In genomic region chr1:53061859-53062714, GRCh38 we compare ENCODE assay signal across 8 cellular contexts. TPM values are rescaled to one million over a fixed set of nuclear protein-coding genes. Genes with fewer than 3 reads are reported as not detected.
DNase-seq lines count a peak whose midpoint lies in the region; ATAC-seq, FAIRE-seq and TF ChIP-seq lines count a peak whose summit lies in the region.

A gene with protein sequence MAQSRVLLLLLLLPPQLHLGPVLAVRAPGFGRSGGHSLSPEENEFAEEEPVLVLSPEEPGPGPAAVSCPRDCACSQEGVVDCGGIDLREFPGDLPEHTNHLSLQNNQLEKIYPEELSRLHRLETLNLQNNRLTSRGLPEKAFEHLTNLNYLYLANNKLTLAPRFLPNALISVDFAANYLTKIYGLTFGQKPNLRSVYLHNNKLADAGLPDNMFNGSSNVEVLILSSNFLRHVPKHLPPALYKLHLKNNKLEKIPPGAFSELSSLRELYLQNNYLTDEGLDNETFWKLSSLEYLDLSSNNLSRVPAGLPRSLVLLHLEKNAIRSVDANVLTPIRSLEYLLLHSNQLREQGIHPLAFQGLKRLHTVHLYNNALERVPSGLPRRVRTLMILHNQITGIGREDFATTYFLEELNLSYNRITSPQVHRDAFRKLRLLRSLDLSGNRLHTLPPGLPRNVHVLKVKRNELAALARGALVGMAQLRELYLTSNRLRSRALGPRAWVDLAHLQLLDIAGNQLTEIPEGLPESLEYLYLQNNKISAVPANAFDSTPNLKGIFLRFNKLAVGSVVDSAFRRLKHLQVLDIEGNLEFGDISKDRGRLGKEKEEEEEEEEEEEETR (plus strand): TSS chr1:53062213. CDS start chr1:53069856, 7,643 bp downstream.

- DNase-seq in NCI-H82 (lab: John Stamatoyannopoulos, UW) (peak; percentile 12), NCI-H82 treated with DMSO at 0.1 percent for 48 hours (lab: John Stamatoyannopoulos, UW; ENCODE audit: unreplicated experiment) (no peak), body of pancreas (peak in 1 of 4 donors; percentile 34), kidney (peak; percentile 75), 8988T (no peak), WERI-Rb-1 (no peak), GDM1 (lab: John Stamatoyannopoulos, UW) (no peak)

- H3K27ac Mint-ChIP-seq in stimulated activated memory B cell treated with anti-CD40 and anti-IgM and Interleukin-4, amounts not matched to agents 10 μg/mL and 1 μg/mL and 100 μg/mL, for 72 hours, result no peak within 1 kb of the TSS

- H3K36me3 ChIP-seq in body of pancreas (replicated peaks in 1 of 2; ENCODE audit: insufficient read depth in 1 of 2, low read depth in 2 of 2) (no peaks in the 10 kb centered on the region), kidney (ENCODE audit: control insufficient read depth in 1 of 2, insufficient read depth in 2 of 2, low read length in 2 of 2) (no peaks in the 10 kb centered on the region), WERI-Rb-1 (no peaks in the 10 kb centered on the region)

- no peak for TF ChIP-seq POLR2A in body of pancreas (IDR thresholded peaks at IDR 0.05)

- H3K4me3 ChIP-seq in body of pancreas (peak within 1 kb of the TSS in 1 of 2 donors; percentile 4), kidney (ENCODE audit: low read length in 2 of 2) (peak within 1 kb of the TSS in 1 of 2 donors; percentile 44), WERI-Rb-1 (ENCODE audit: low read depth, low read length) (no peak within 1 kb of the TSS)

- no peaks in the 10 kb centered on the region for H3K9me3 Mint-ChIP-seq in stimulated activated memory B cell treated with anti-CD40 and anti-IgM and Interleukin-4, amounts not matched to agents 10 μg/mL and 1 μg/mL and 100 μg/mL, for 72 hours

- H3K4me1 ChIP-seq in body of pancreas (peaks cover 18% of the 10 kb centered on the region), kidney (ENCODE audit: control insufficient read depth in 1 of 2, insufficient read depth in 1 of 2, low read depth in 1 of 2, low read length in 2 of 2) (peaks cover 0 to 3% of the 10 kb centered on the region in 2 donors)

- H3K9ac ChIP-seq in kidney (ENCODE audit: low read length in 2 of 2), result peak within 1 kb of the TSS in 1 of 2 donors; percentile 19

- no peak for FAIRE-seq in kidney (lab: Jason Lieb, UNC)

- no peak within 1 kb of the TSS for H3K27ac ChIP-seq in body of pancreas
- H3K27ac ChIP-seq in kidney (ENCODE audit: low read depth in 2 of 2, low read length in 2 of 2), result no peak within 1 kb of the TSS
- H3K27ac ChIP-seq in WERI-Rb-1, result no peak within 1 kb of the TSS

- peaks cover 0 to 21% of the 10 kb centered on the region in 2 donors for H3K27me3 ChIP-seq in body of pancreas
- no peaks in the 10 kb centered on the region for H3K27me3 ChIP-seq in WERI-Rb-1 (ENCODE audit: insufficient read depth, low read depth, severe bottlenecking)

- no peaks in the 10 kb centered on the region for H3K36me3 Mint-ChIP-seq in stimulated activated memory B cell treated with anti-CD40 and anti-IgM and Interleukin-4, amounts not matched to agents 10 μg/mL and 1 μg/mL and 100 μg/mL, for 72 hours

- 1% methylated on average over 22 to 63 of the region's 74 CpGs for WGBS in body of pancreas, 2 donors

- H3K4me1 Mint-ChIP-seq in stimulated activated memory B cell treated with anti-CD40 and anti-IgM and Interleukin-4, amounts not matched to agents 10 μg/mL and 1 μg/mL and 100 μg/mL, for 72 hours, result peaks cover 4% of the 10 kb centered on the region

- TF ChIP-seq CTCF in body of pancreas (IDR thresholded peaks at IDR 0.05) (no peak), kidney (IDR thresholded peaks at IDR 0.05; ENCODE audit: borderline replicate concordance, extremely low read depth, insufficient read depth) (no peak), WERI-Rb-1 (IDR thresholded peaks at IDR 0.05; ENCODE audit: low read depth, low read length) (no peak)

- peak; percentile 36 for ATAC-seq in body of pancreas
- ATAC-seq in stimulated activated memory B cell treated with anti-CD40 and anti-IgM and Interleukin-4, amounts not matched to agents 10 μg/mL and 1 μg/mL and 100 μg/mL, for 72 hours, result peak; percentile 40

- H3K9me3 ChIP-seq in body of pancreas (no peaks in the 10 kb centered on the region), kidney (ENCODE audit: control insufficient read depth in 1 of 2, low read length in 2 of 2) (no peaks in the 10 kb centered on the region), WERI-Rb-1 (ENCODE audit: severe bottlenecking) (no peaks in the 10 kb centered on the region)

- H3K27me3 Mint-ChIP-seq in stimulated activated memory B cell treated with anti-CD40 and anti-IgM and Interleukin-4, amounts not matched to agents 10 μg/mL and 1 μg/mL and 100 μg/mL, for 72 hours, result peaks cover 48% of the 10 kb centered on the region

- intact Hi-C loops in body of pancreas (cut with DNase I) (no loop called here), kidney (cut with DNase I) (no loop called here)

- H3K4me3 Mint-ChIP-seq in stimulated activated memory B cell treated with anti-CD40 and anti-IgM and Interleukin-4, amounts not matched to agents 10 μg/mL and 1 μg/mL and 100 μg/mL, for 72 hours, result peak within 1 kb of the TSS; percentile 63

RNA-seq across cellular contexts. Expression of the gene that starts here (rescaled TPM):
- total RNA-seq in body of pancreas (100 to 1,000 TPM in 1 of 2 donors, 10 to 100 TPM in 1; 35.8 to 123 TPM), kidney (8.1 TPM)
- polyA plus RNA-seq in kidney (ENCODE audit: insufficient read depth, low read depth, low replicate concordance), result 1.4 TPM

Comparison
In these comparisons a context has a peak if more than half of its experiments do, and no peak if none do; other contexts are left out.
1. DNase-seq: peak in NCI-H82 (single experiment) and kidney (single experiment); none in NCI-H82 treated with DMSO at 0.1 percent for 48 hours (single experiment), 8988T (single experiment), WERI-Rb-1 (single experiment) and GDM1 (single experiment).